ENCODE assay signal across 8 cellular contexts in the genomic region with DNA sequence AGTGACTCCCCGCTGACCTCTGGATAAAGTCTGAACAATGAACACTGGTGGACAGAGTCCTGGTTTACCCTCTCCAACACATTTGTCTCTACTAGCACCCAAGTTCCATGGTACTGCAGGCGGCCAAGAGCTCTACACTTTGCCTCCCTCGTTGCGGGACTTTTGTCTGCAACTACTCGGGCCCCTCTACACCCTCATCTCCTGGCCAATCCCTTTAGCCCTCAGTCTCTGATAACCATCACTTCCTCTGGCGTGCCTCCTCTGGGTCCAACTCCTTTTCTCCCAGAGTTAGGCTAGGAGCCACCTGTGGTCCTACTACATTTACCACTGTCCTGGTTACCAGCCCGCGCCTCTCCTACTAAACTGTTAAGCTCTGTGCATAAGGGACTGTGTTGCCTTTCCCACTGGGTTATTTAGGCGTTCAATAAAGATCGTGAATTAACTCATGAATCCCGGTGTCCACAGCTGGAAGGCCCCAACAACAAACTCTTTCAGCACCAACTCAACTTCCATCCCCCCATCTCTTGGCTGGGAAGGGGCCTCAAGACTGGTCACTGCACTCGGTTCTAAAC. TPM values are rescaled to one million over a fixed set of nuclear protein-coding genes. Genes with fewer than 3 reads are reported as not detected.
DNase-seq lines count a peak whose midpoint lies in the region; ATAC-seq and TF ChIP-seq lines count a peak whose summit lies in the region.

No MANE protein-coding gene starts in this region.

- no peaks in the 10 kb centered on the region for H3K27me3 ChIP-seq in esophagus muscularis mucosa

- peaks cover 30% of the 10 kb centered on the region for H3K4me1 Mint-ChIP-seq in activated CD4-positive, alpha-beta T cell treated with anti-CD3 and anti-CD28 coated beads, Interleukin-2, amount 10 ng/mL, durations not matched to agents 7 days and 5 days
- H3K4me1 Mint-ChIP-seq in neural crest cell = peaks cover 45% of the 10 kb centered on the region

- POLR2A ChIA-PET in activated CD4-positive, alpha-beta T cell treated with anti-CD3 and anti-CD28 coated beads, Interleukin-2, amount 10 ng/mL, durations not matched to agents 7 days and 5 days (lab: Charles Lee) = no interaction called here

- peaks cover 0 to 13% (median 8%) of the 10 kb centered on the region in 4 donors for H3K36me3 ChIP-seq in esophagus muscularis mucosa

- H3K27ac ChIP-seq in esophagus muscularis mucosa (replicated peaks in 1 of 4) = peak overlapping the region; percentile 87 to 88 (median 88)

- no peaks in the 10 kb centered on the region for H3K27me3 Mint-ChIP-seq in activated CD4-positive, alpha-beta T cell treated with anti-CD3 and anti-CD28 coated beads, Interleukin-2, amount 10 ng/mL, durations not matched to agents 7 days and 5 days
- H3K27me3 Mint-ChIP-seq in neural crest cell (ENCODE audit: low read depth) = no peaks in the 10 kb centered on the region

- CTCF ChIA-PET in activated CD4-positive, alpha-beta T cell treated with anti-CD3 and anti-CD28 coated beads, Interleukin-2, amount 10 ng/mL, durations not matched to agents 7 days and 5 days (lab: Charles Lee) = interaction anchor here (0.7 to 1.8 kb wide), 3 partner anchors 8 to 55 kb away, joined by 3 to 4 read pairs (median 4); no protein-coding TSS in a partner anchor

- H3K36me3 Mint-ChIP-seq in activated CD4-positive, alpha-beta T cell treated with anti-CD3 and anti-CD28 coated beads, Interleukin-2, amount 10 ng/mL, durations not matched to agents 7 days and 5 days (ENCODE audit: low read depth) = peaks cover 26% of the 10 kb centered on the region
- peaks cover 2% of the 10 kb centered on the region for H3K36me3 Mint-ChIP-seq in neural crest cell (ENCODE audit: low read depth)

- ATAC-seq in HG02571 (IDR thresholded peaks at IDR 0.05; ENCODE audit: unreplicated experiment) (no peak), GM19452 (IDR thresholded peaks at IDR 0.05; ENCODE audit: unreplicated experiment) (no peak)

- H3K4me3 ChIP-seq in esophagus muscularis mucosa = peak overlapping the region; percentile 63 to 75 (median 67)

- DNase-seq in activated CD4-positive, alpha-beta T cell treated with anti-CD3 and anti-CD28 coated beads, Interleukin-2, amount 10 ng/mL, durations not matched to agents 7 days and 5 days = no peak
- no peak for DNase-seq in activated CD4-positive, alpha-beta T cell treated with anti-CD3 and anti-CD28 coated beads for 4 hours
- peak; percentile 13 for DNase-seq in SK-N-DZ (ENCODE audit: low spot score)
- DNase-seq in esophagus muscularis mucosa (ENCODE audit: extremely low spot score) = no peak
- peak; percentile 3 for DNase-seq in neural crest cell (ENCODE audit: low read depth, low spot score)
- DNase-seq in NCI-H1694 treated with DMSO at 0.1 percent for 48 hours (lab: John Stamatoyannopoulos, UW) = no peak

- H3K9me3 Mint-ChIP-seq in activated CD4-positive, alpha-beta T cell treated with anti-CD3 and anti-CD28 coated beads, Interleukin-2, amount 10 ng/mL, durations not matched to agents 7 days and 5 days = no peaks in the 10 kb centered on the region
- H3K9me3 Mint-ChIP-seq in neural crest cell = no peaks in the 10 kb centered on the region

- H3K4me1 ChIP-seq in esophagus muscularis mucosa = peaks cover 21 to 40% (median 32%) of the 10 kb centered on the region in 4 donors

- WGBS in esophagus muscularis mucosa = 38% methylated on average over 11 of the region's 12 CpGs

- TF ChIP-seq POLR2A in esophagus muscularis mucosa (IDR thresholded peaks at IDR 0.05; ENCODE audit: low read depth) = no peak

- intact Hi-C loops in esophagus muscularis mucosa (cut with DNase I) = loop anchor here (10.0 kb wide), 1 partner anchor 235 kb away; the partner anchor contains the start of genes KATNAL2 and PIAS2

- peak overlapping the region; percentile 92 for H3K4me3 Mint-ChIP-seq in activated CD4-positive, alpha-beta T cell treated with anti-CD3 and anti-CD28 coated beads, Interleukin-2, amount 10 ng/mL, durations not matched to agents 7 days and 5 days
- peak overlapping the region; percentile 96 for H3K4me3 Mint-ChIP-seq in neural crest cell

- no peak for TF ChIP-seq EP300 in esophagus muscularis mucosa (IDR thresholded peaks at IDR 0.05)

- H3K9me3 ChIP-seq in esophagus muscularis mucosa = no peaks in the 10 kb centered on the region

- H3K27ac Mint-ChIP-seq in activated CD4-positive, alpha-beta T cell treated with anti-CD3 and anti-CD28 coated beads, Interleukin-2, amount 10 ng/mL, durations not matched to agents 7 days and 5 days = peak overlapping the region; percentile 96
- H3K27ac Mint-ChIP-seq in neural crest cell (ENCODE audit: unreplicated experiment) = peak overlapping the region; percentile 96

- TF ChIP-seq CTCF in esophagus muscularis mucosa (IDR thresholded peaks at IDR 0.05) = no peak
- TF ChIP-seq CTCF in neural crest cell (conservative IDR thresholded peaks at IDR 0.05) = no peak

RNA-seq across cellular contexts. Expression of gene HDHD2, which starts 0.8 kb away (rescaled TPM):
- total RNA-seq in activated CD4-positive, alpha-beta T cell treated with anti-CD3 and anti-CD28 coated beads, Interleukin-2, amount 10 ng/mL, durations not matched to agents 7 days and 5 days = 10 to 100 TPM; 31.2 to 34.3 TPM
- polyA plus RNA-seq in SK-N-DZ (2014; cell fraction: cytosol; rRNA removed) = 26.8 and 27.4 TPM in 2 replicates
- polyA plus RNA-seq in SK-N-DZ (2014; cell fraction: nucleus; rRNA removed) = 17.3 and 25.3 TPM in 2 replicates
- 10 to 100 TPM; 13.8 to 21.7 (median 19.0) TPM for total RNA-seq in esophagus muscularis mucosa
- total RNA-seq in neural crest cell = 58.1 and 59.8 TPM in 2 replicates

RNA-seq across cellular contexts. Expression of gene IER3IP1, which starts 26.6 kb away (rescaled TPM):
- 10 to 100 TPM; 10.5 to 11.7 TPM for total RNA-seq in activated CD4-positive, alpha-beta T cell treated with anti-CD3 and anti-CD28 coated beads, Interleukin-2, amount 10 ng/mL, durations not matched to agents 7 days and 5 days
- polyA plus RNA-seq in SK-N-DZ (2014; cell fraction: cytosol; rRNA removed) = 17.9 and 18.6 TPM in 2 replicates
- 7.5 and 11.7 TPM in 2 replicates for polyA plus RNA-seq in SK-N-DZ (2014; cell fraction: nucleus; rRNA removed)
- total RNA-seq in esophagus muscularis mucosa (1 to 10 TPM; 7.0 to 9.1 (median 7.5) TPM), neural crest cell (14.2 and 15.9 TPM in 2 replicates)

Comparison
In these comparisons a context has a peak if more than half of its experiments do, and no peak if none do; other contexts are left out.
1. DNase-seq: peak in SK-N-DZ (single experiment) and neural crest cell (single experiment); none in activated CD4-positive, alpha-beta T cell treated with anti-CD3 and anti-CD28 coated beads, Interleukin-2, amount 10 ng/mL, durations not matched to agents 7 days and 5 days (single experiment), activated CD4-positive, alpha-beta T cell treated with anti-CD3 and anti-CD28 coated beads for 4 hours (0 of 2), esophagus muscularis mucosa (single experiment) and NCI-H1694 treated with DMSO at 0.1 percent for 48 hours (single experiment).